In the genomic region with DNA sequence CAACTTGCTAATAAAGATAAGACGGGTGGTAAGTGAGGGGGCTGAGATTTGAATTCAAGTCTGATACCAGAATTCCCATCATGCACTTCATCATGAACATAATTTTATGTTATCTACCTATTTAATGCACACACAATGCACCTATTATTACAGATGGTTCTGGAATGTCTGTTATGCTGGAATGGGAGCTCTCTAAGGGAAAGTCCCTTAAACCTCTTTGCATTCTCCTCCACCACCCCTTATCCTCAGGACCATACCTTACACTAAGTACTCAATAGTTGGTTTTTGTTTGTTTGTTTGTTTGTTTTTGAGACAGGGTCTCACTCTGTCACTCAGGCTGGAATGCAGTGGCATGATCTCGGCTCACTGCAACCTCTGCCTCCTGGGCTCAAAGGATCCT, we compare ENCODE assay signal across 1 cellular context.
TF ChIP-seq lines count a peak whose summit lies in the region.

No MANE protein-coding gene starts in this region.

TF ChIP-seq in GM23338, 12 proteins besides CTCF, POLR2A, EP300 and RAD21 (continued from another document):
- TF ChIP-seq EZH2phosphoT487 (IDR thresholded peaks at IDR 0.05; ENCODE audit: unreplicated experiment) (no peak), ZNF331 (CRISPR knock-in tag; IDR thresholded peaks at IDR 0.05; ENCODE audit: low read depth) (no peak)
